ENCODE assay signal across 7 cellular contexts in genomic region chrY:24610614-24611013, GRCh38. TPM values are rescaled to one million over a fixed set of nuclear protein-coding genes. Genes with fewer than 3 reads are reported as not detected.
"Had no signal": no experiment of that assay in that cellular context is flagged by ENCODE, and none has a peak within 500 bp of the region (broad histone marks: within the 10 kb centered on the region; RNA-seq: fewer than 3 reads in every experiment).

No MANE protein-coding gene starts in this region.

RNA-seq across cellular contexts. Expression of gene BPY2B, which starts 7.2 kb away (rescaled TPM):
- total RNA-seq: GM23248, GM23338, H1, H4, H7, H9, HFFc6 had no signal
